13 cellular contexts compared by ENCODE assay signal in genomic region chr3:312170-312569, GRCh38.
"Had no signal": no experiment of that assay in that cellular context is flagged by ENCODE, and none has a peak within 500 bp of the region (broad histone marks: within the 10 kb centered on the region; RNA-seq: fewer than 3 reads in every experiment).

No MANE protein-coding gene starts in this region.

- DNase-seq: activated CD4-positive, alpha-beta T cell treated with anti-CD3 and anti-CD28 coated beads for 48 hours; activated CD8-positive, alpha-beta memory T cell treated with anti-CD3 and anti-CD28 coated beads, Interleukin-2, amount 50 U/mL, for 48 hours; activated CD8-positive, alpha-beta T cell treated with anti-CD3 and anti-CD28 coated beads, Interleukin-2, amount 10 ng/mL, durations not matched to agents 7 days and 5 days; foreskin keratinocyte; heart right ventricle; left lung; natural killer cell; stimulated activated CD4-positive, alpha-beta T cell treated with anti-CD3 and anti-CD28 coated beads, Interleukin-2, amount 100 ng/mL, for 48 hours; stimulated activated naive CD4-positive, alpha-beta T cell treated with Interleukin-2 at 50 U/mL for 16 hours; trophoblast cell had no signal

- ATAC-seq: activated CD8-positive, alpha-beta T cell treated with anti-CD3 and anti-CD28 coated beads, Interleukin-2, amount 10 ng/mL, durations not matched to agents 7 days and 5 days; foreskin keratinocyte; heart right ventricle; left lung; natural killer cell; sciatic nerve; WTC11 had no signal

- FAIRE-seq: islet of Langerhans had no signal
